Comparison of ENCODE assay signal across 7 cellular contexts in the genomic region with DNA sequence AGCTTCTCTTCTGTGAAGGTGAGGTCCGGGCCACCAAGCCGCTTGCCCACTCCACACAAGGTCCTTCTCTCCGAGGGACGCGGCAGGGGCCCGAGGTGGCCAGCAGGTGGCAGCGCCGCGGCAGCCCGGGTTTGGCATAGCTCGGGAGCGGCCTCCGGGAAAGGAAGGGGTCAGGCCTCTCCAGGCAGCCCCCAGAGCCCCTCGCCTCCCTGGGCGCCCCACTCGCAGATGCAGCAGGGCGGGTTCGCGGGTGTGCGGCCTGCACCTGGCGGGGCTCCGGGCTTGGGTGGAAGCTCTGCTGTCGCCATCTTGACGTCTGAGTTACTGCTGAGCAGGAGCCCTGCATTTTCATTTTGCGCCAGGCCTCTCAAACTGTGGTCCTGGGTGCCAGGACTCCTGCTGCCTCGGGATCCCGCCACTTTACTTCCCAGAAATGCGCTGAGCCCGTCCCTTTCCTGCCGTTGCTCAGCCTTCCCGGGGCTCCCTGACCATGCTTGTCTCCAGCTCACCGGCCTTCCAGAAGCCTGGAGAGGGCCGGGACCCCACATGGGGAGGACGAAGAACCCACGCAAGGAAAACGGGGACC. TPM values are rescaled to one million over a fixed set of nuclear protein-coding genes. Genes with fewer than 3 reads are reported as not detected.
DNase-seq lines count a peak whose midpoint lies in the region; ATAC-seq and TF ChIP-seq lines count a peak whose summit lies in the region.

No MANE protein-coding gene starts in this region.

- no peaks in the 10 kb centered on the region for H3K9me3 Mint-ChIP-seq in neural crest cell

- ATAC-seq in HG03064 (IDR thresholded peaks at IDR 0.05; ENCODE audit: low read depth, unreplicated experiment) (peak; percentile 67), PC-3 (peak; percentile 98)

- H3K4me1 ChIP-seq in PC-3 (ENCODE audit: insufficient read depth, low read length) = 0 out of 2 replicates have a peak, but pooled peaks cover 4% of the 10 kb centered on the region
- H3K4me1 ChIP-seq in stomach = peaks cover 3 to 18% (median 13%) of the 10 kb centered on the region in 4 donors

- no peaks in the 10 kb centered on the region for H3K27me3 Mint-ChIP-seq in neural crest cell (ENCODE audit: low read depth)

- intact Hi-C loops in PC-3 (cut with micrococcal nuclease) (loop anchor here (1.0 kb wide), 1 partner anchor 75 kb away; no protein-coding TSS in a partner anchor), stomach (cut with DNase I; ENCODE audit: low total_unique reads) (loop anchor here (5.0 kb wide), 1 partner anchor 74 kb away; no protein-coding TSS in a partner anchor)

- H3K27ac Mint-ChIP-seq in neural crest cell (ENCODE audit: unreplicated experiment) = no peak overlapping the region

- 11 to 40% (median 17%) methylated on average over 12 to 36 of the region's 36 CpGs for WGBS in stomach, 5 donors

- no peaks in the 10 kb centered on the region for H3F3A ChIP-seq in PC-3 (ENCODE audit: low read length, unreplicated experiment)

- peak overlapping the region; percentile 40; the same call in 1 of the 2 replicates for H3K4me3 ChIP-seq in PC-3 (ENCODE audit: low read length)
- H3K4me3 ChIP-seq in stomach = peak overlapping the region; percentile 40 to 59 (median 44)

- H4K20me1 ChIP-seq in PC-3 (ENCODE audit: low read length) = no peaks in the 10 kb centered on the region

- H3K79me2 ChIP-seq in PC-3 (ENCODE audit: low read length) = no peaks in the 10 kb centered on the region

- POLR2A ChIA-PET in PC-3 (lab: Charles Lee; ENCODE audit: unreplicated experiment) = interaction anchor here (0.6 kb wide), 2 partner anchors 30 to 54 kb away, joined by 3 to 5 read pairs; no protein-coding TSS in a partner anchor

- H3K4me3 Mint-ChIP-seq in neural crest cell = no peak overlapping the region

- in situ Hi-C loops in GM13976 (cut with MboI; ENCODE audit: low sequenced_read_pairs, unreplicated experiment) = no loop called here

- no peaks in the 10 kb centered on the region for H3K4me1 Mint-ChIP-seq in neural crest cell

- peak; percentile 91 for DNase-seq in GM13976 (ENCODE audit: low spot score)
- peak; percentile 69 for DNase-seq in PC-3
- peak; percentile 52 to 58 for DNase-seq in activated T-helper 1 cell treated with anti-CD3 and anti-CD28 coated beads, Interleukin-2, amount 50 U/mL, for 16 hours (ENCODE audit: low read depth in 1 of 2, low spot score in 1 of 2)
- DNase-seq in fibroblast of peridontal ligament (ENCODE audit: extremely low read depth) = peak; percentile 55
- peak; percentile 72 for DNase-seq in neural crest cell (ENCODE audit: low read depth, low spot score)
- peak; percentile 80 for DNase-seq in stomach

- H3K9me3 ChIP-seq in PC-3 (ENCODE audit: low read length) = no peaks in the 10 kb centered on the region
- H3K9me3 ChIP-seq in stomach = no peaks in the 10 kb centered on the region

- H3K9ac ChIP-seq in PC-3 (ENCODE audit: low read length) = peak overlapping the region; percentile 38

- TF ChIP-seq CTCF in GM13976 (IDR thresholded peaks at IDR 0.05; ENCODE audit: borderline replicate concordance, control extremely low read depth, extremely low read depth, insufficient read depth, missing control alignments) (peak; percentile 94), PC-3 (conservative IDR thresholded peaks at IDR 0.05; ENCODE audit: low read depth, low read length) (peak; percentile 86), neural crest cell (conservative IDR thresholded peaks at IDR 0.05) (peak; percentile 81), stomach (IDR thresholded peaks at IDR 0.05) (peak in 5 of 7 experiments; percentile 63 to 92 (median 86))

- H2AFZ ChIP-seq in PC-3 (ENCODE audit: low read length) = peak overlapping the region; percentile 71

- no peak for TF ChIP-seq POLR2A in stomach (IDR thresholded peaks at IDR 0.05)

- H3K4me2 ChIP-seq in PC-3 (ENCODE audit: low read length) = peak overlapping the region; percentile 72

- BruUV-seq in PC-3 (replicated peaks; lab: Mats Ljungman, UMichigan) = TSS peak; percentile 89

- H3K27me3 ChIP-seq in PC-3 (ENCODE audit: low read length) (no peaks in the 10 kb centered on the region), stomach (no peaks in the 10 kb centered on the region)

- H3K27ac ChIP-seq in PC-3 (ENCODE audit: low read length) (no peak overlapping the region), stomach (peak overlapping the region; percentile 62 to 83 (median 72))

- TF ChIP-seq EP300 in stomach (IDR thresholded peaks at IDR 0.05) = no peak

- no peaks in the 10 kb centered on the region for H3K9me2 ChIP-seq in PC-3 (replicated peaks; ENCODE audit: low read length)

- H3K36me3 Mint-ChIP-seq in neural crest cell (ENCODE audit: low read depth) = no peaks in the 10 kb centered on the region

- CTCF ChIA-PET in PC-3 (lab: Charles Lee) = interaction anchor here (1.1 kb wide), 1 partner anchor 19 kb away, joined by 5 read pairs; a partner anchor contains a TSS

- H3K36me3 ChIP-seq in PC-3 (ENCODE audit: low read depth, low read length) = no peaks in the 10 kb centered on the region
- H3K36me3 ChIP-seq in stomach = no peaks in the 10 kb centered on the region

RNA-seq across cellular contexts. Expression of a gene that starts 18.6 kb away (rescaled TPM):
- 430 and 507 TPM in 2 replicates for total RNA-seq in PC-3 (2014; rRNA removed)
- 999 and 1,068 TPM in 2 replicates for total RNA-seq in neural crest cell
- total RNA-seq in stomach = 100 to 1,000 TPM in 4 of 5 donors, 10 to 100 TPM in 1; 72.3 to 278 (median 184) TPM
- polyA plus RNA-seq in stomach = 100 to 1,000 TPM; 123 to 192 (median 141) TPM

RNA-seq across cellular contexts. Expression of a gene that starts 47.3 kb away (rescaled TPM):
- 0.17 TPM in 1 of 2 replicates, not detected in the other for total RNA-seq in PC-3 (2014; rRNA removed)
- total RNA-seq in neural crest cell = not detected in 2 replicates
- total RNA-seq in stomach = under 1 TPM in 2 of 5 donors, not detected in 3; 0.14 to 0.92 TPM
- polyA plus RNA-seq in stomach = under 1 TPM in 2 of 3 donors, not detected in 1; 0.19 to 0.28 TPM
